In genomic region chr22:40156001-40156516, GRCh38 we compare ENCODE assay signal across 8 cellular contexts. TPM values are rescaled to one million over a fixed set of nuclear protein-coding genes. Genes with fewer than 3 reads are reported as not detected.
A peak's percentile ranks its signal among the peaks of the same experiment; 100 is the strongest.
DNase-seq lines count a peak whose midpoint lies in the region; ATAC-seq and TF ChIP-seq lines count a peak whose summit lies in the region.

No MANE protein-coding gene starts in this region.

- peak overlapping the region in 1 of 2 donors; percentile 5 for H3K27ac Mint-ChIP-seq in activated naive CD4-positive, alpha-beta T cell treated with anti-CD3 and anti-CD28 coated beads, Interleukin-2, amount 50 U/mL, for 72 hours

- no peaks in the 10 kb centered on the region for H3K9me3 Mint-ChIP-seq in activated naive CD4-positive, alpha-beta T cell treated with anti-CD3 and anti-CD28 coated beads, Interleukin-2, amount 50 U/mL, for 72 hours

- H3K27me3 ChIP-seq in brain microvascular endothelial cell (replicated peaks) = no peaks in the 10 kb centered on the region
- H3K27me3 ChIP-seq in mesendoderm (ENCODE audit: insufficient read depth, low read length, poor library complexity) = no peaks in the 10 kb centered on the region

- no CpG with 5 or more reads among the region's 7 CpGs for WGBS in mesendoderm (ENCODE audit: extremely low coverage, insufficient coverage, low lambda C conversion rate)

- no peak overlapping the region for H2BK5ac ChIP-seq in mesendoderm (ENCODE audit: low read length)

- H3K18ac ChIP-seq in mesendoderm (ENCODE audit: low read length) = no peak overlapping the region

- H4K5ac ChIP-seq in mesendoderm (ENCODE audit: low read length) = no peak overlapping the region

- no peak overlapping the region for H3K23ac ChIP-seq in mesendoderm (ENCODE audit: low read length)

- H2AK5ac ChIP-seq in mesendoderm (ENCODE audit: low read length) = no peak overlapping the region

- H3K36me3 Mint-ChIP-seq in activated naive CD4-positive, alpha-beta T cell treated with anti-CD3 and anti-CD28 coated beads, Interleukin-2, amount 50 U/mL, for 72 hours = peaks cover 0 to under 1% of the 10 kb centered on the region in 2 donors

- H3K4me3 ChIP-seq in brain microvascular endothelial cell (ENCODE audit: low read depth, low read length) (no peak overlapping the region), mesendoderm (ENCODE audit: low read length) (no peak overlapping the region)

- no peak for DNase-seq in activated naive CD4-positive, alpha-beta T cell treated with anti-CD3 and anti-CD28 coated beads, Interleukin-2, amount 50 U/mL, for 72 hours (ENCODE audit: low spot score in 2 of 2)
- no peak for DNase-seq in activated naive CD4-positive, alpha-beta T cell treated with Interleukin-2 at 50 U/mL for 16 hours
- DNase-seq in NCI-H510A treated with DMSO at 0.1 percent for 48 hours (lab: John Stamatoyannopoulos, UW) (peak; percentile 88), brain microvascular endothelial cell (peak; percentile 60), mesendoderm (peak; percentile 80), nucleus accumbens (lab: John Stamatoyannopoulos, UW) (no peak)
- no peak for DNase-seq in activated CD8-positive, alpha-beta memory T cell treated with anti-CD3 and anti-CD28 coated beads, Interleukin-2, amount 50 U/mL, for 48 hours

- no peaks in the 10 kb centered on the region for H3K79me2 ChIP-seq in mesendoderm (ENCODE audit: control insufficient read depth, insufficient read depth, low read length)

- H3K79me1 ChIP-seq in mesendoderm (ENCODE audit: low read length) = no peaks in the 10 kb centered on the region

- H4K8ac ChIP-seq in mesendoderm (ENCODE audit: low read depth, low read length) = no peak overlapping the region

- peak; percentile 44 for TF ChIP-seq CTCF in brain microvascular endothelial cell (IDR thresholded peaks at IDR 0.05; ENCODE audit: low read depth, low read length, missing control alignments)

- H3K27ac ChIP-seq in brain microvascular endothelial cell = no peak overlapping the region
- H3K27ac ChIP-seq in mesendoderm (ENCODE audit: low read depth, low read length) = no peak overlapping the region

- ATAC-seq in activated naive CD4-positive, alpha-beta T cell treated with anti-CD3 and anti-CD28 coated beads, Interleukin-2, amount 50 U/mL, for 72 hours = peak; percentile 75 to 77
- no peak for ATAC-seq in GM19395 (IDR thresholded peaks at IDR 0.05; ENCODE audit: unreplicated experiment)

- H2BK120ac ChIP-seq in mesendoderm (ENCODE audit: low read depth, low read length) = no peak overlapping the region

- H2BK15ac ChIP-seq in mesendoderm (replicated peaks; ENCODE audit: low read depth) = no peak overlapping the region

- no peak overlapping the region for H3K56ac ChIP-seq in mesendoderm (ENCODE audit: low read length)

- H3K4me1 ChIP-seq in mesendoderm (ENCODE audit: control insufficient read depth, low read depth, low read length) = no peaks in the 10 kb centered on the region

- H3K36me3 ChIP-seq in brain microvascular endothelial cell (replicated peaks) = no peaks in the 10 kb centered on the region
- H3K36me3 ChIP-seq in mesendoderm (ENCODE audit: control insufficient read depth, insufficient read depth, low read length) = no peaks in the 10 kb centered on the region

- in situ Hi-C loops in brain microvascular endothelial cell (cut with HindIII; ENCODE audit: low pct_ligation_motif_present, low sequenced_read_pairs) = no loop called here

- H3K9ac ChIP-seq in mesendoderm (ENCODE audit: low read length) = no peak overlapping the region

- H3K4me2 ChIP-seq in mesendoderm (ENCODE audit: low read length) = no peak overlapping the region

- no peak overlapping the region for H3K4ac ChIP-seq in mesendoderm (ENCODE audit: low read depth, low read length)

RNA-seq across cellular contexts. Expression of gene TNRC6B, which starts 21.7 kb away (rescaled TPM):
- 10 to 100 TPM; 57.7 to 63.2 TPM for total RNA-seq in activated naive CD4-positive, alpha-beta T cell treated with anti-CD3 and anti-CD28 coated beads, Interleukin-2, amount 50 U/mL, for 72 hours
- polyA plus RNA-seq in mesendoderm (2013, experiment 1 of 2) = 8.0 TPM
- polyA plus RNA-seq in mesendoderm (2013, experiment 2 of 2) = 7.4 TPM

Comparison
In these comparisons a context has a peak if more than half of its experiments do, and no peak if none do; other contexts are left out.
1. DNase-seq: peak in NCI-H510A treated with DMSO at 0.1 percent for 48 hours (single experiment), brain microvascular endothelial cell (single experiment) and mesendoderm (single experiment); none in activated naive CD4-positive, alpha-beta T cell treated with anti-CD3 and anti-CD28 coated beads, Interleukin-2, amount 50 U/mL, for 72 hours (0 of 2), activated naive CD4-positive, alpha-beta T cell treated with Interleukin-2 at 50 U/mL for 16 hours (single experiment), nucleus accumbens (0 of 56) and activated CD8-positive, alpha-beta memory T cell treated with anti-CD3 and anti-CD28 coated beads, Interleukin-2, amount 50 U/mL, for 48 hours (single experiment).